ENCODE assay signal across 8 cellular contexts in the genomic region with DNA sequence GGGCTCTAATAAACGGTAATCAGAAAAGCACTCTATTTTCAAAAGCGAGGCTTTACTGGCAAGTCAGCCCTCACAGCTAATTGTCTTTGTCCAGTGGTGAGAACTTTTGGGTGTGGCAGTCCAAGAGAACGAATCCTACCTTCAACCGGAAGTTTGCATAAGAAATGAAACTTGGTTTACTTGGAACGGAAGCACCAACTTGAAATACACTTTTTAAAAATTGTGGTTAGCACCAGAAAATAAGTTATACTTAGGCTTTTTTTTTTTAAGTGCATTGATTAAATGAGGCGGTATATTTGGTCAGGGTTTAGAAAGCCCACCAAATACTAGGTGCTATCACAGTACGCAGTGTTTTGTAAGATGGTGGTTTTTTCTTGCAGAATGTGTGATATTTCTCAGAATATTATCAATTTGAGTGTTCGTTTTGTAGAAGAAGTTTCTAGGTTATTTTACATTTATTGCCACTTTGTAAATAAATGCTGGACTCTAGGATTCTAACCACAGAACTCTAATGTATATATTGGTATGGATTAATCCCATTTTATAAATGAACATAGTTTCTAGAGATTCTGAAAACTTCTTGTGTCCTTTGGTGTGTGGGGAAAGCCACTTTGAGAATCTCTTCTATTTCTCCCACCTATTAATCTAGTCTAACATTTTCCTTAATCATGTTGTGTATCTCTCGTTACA. TPM values are rescaled to one million over a fixed set of nuclear protein-coding genes. Genes with fewer than 3 reads are reported as not detected.
DNase-seq lines count a peak whose midpoint lies in the region; FAIRE-seq and TF ChIP-seq lines count a peak whose summit lies in the region.

No MANE protein-coding gene starts in this region.

- FAIRE-seq in GM18507 (lab: Jason Lieb, UNC), result peak; percentile 73
- peak; percentile 35 for FAIRE-seq in RCC 7860 (lab: Jason Lieb, UNC)

- DNase-seq in A673 (ENCODE audit: low spot score) (peak; percentile 57), GM18507 (ENCODE audit: extremely low spot score, insufficient read length, low read depth) (no peak), RCC 7860 (ENCODE audit: low spot score) (peak; percentile 46), coronary artery (ENCODE audit: low spot score) (no peak), retina (no peak), NCI-H2029 (lab: John Stamatoyannopoulos, UW) (no peak), NCI-H2107 treated with DMSO at 0.1 percent for 48 hours (lab: John Stamatoyannopoulos, UW; ENCODE audit: unreplicated experiment) (no peak)

- H3K4me1 ChIP-seq in A673 (ENCODE audit: insufficient read depth, low read length, poor library complexity, severe bottlenecking) (peaks cover 40% of the 10 kb centered on the region), muscle layer of colon (ENCODE audit: insufficient read depth, low read length) (peaks cover 37% of the 10 kb centered on the region)

- H3K27me3 ChIP-seq in A673 (replicated peaks; ENCODE audit: insufficient read depth, low read depth, low read length, poor library complexity) (no peaks in the 10 kb centered on the region), muscle layer of colon (ENCODE audit: control insufficient read depth in 1 of 2, insufficient read depth in 2 of 2, low read length in 2 of 2) (no peaks in the 10 kb centered on the region)

- CTCF ChIA-PET in A673 (lab: Charles Lee), result no interaction called here

- intact Hi-C loops in A673 (cut with micrococcal nuclease; ENCODE audit: unreplicated experiment), result loop anchor here (5.0 to 10.0 kb wide), 3 partner anchors 97 to 474 kb away; partner anchors contain the start of gene LPIN2

- H3K27ac ChIP-seq in A673 (ENCODE audit: low read depth, low read length, poor library complexity, severe bottlenecking), result peak overlapping the region; percentile 96
- H3K27ac ChIP-seq in coronary artery, result peak overlapping the region; percentile 96 to 100
- H3K27ac ChIP-seq in muscle layer of colon (ENCODE audit: low read depth, low read length), result peak overlapping the region; percentile 90

- H3K9me3 ChIP-seq in A673 (ENCODE audit: low read depth, low read length, poor library complexity, severe bottlenecking) (no peaks in the 10 kb centered on the region), muscle layer of colon (ENCODE audit: low read length) (no peaks in the 10 kb centered on the region)

- POLR2A ChIA-PET in A673 (lab: Charles Lee; ENCODE audit: low non-redundant PET), result no interaction called here

- H3K36me3 ChIP-seq in A673 (ENCODE audit: insufficient read depth, low read length, poor library complexity, severe bottlenecking), result peaks cover 27% of the 10 kb centered on the region
- H3K36me3 ChIP-seq in muscle layer of colon (ENCODE audit: insufficient read depth, low read length), result peaks cover 13% of the 10 kb centered on the region

- H3K4me3 ChIP-seq in A673 (ENCODE audit: low read depth, low read length, poor library complexity, severe bottlenecking), result peak overlapping the region; percentile 75
- H3K4me3 ChIP-seq in coronary artery, result peak overlapping the region; percentile 96
- H3K4me3 ChIP-seq in muscle layer of colon (ENCODE audit: low read depth in 1 of 2, low read length in 2 of 2), result peak overlapping the region; percentile 2 to 90

- peak overlapping the region; percentile 41 for H3K9ac ChIP-seq in muscle layer of colon (ENCODE audit: low read length)

- TF ChIP-seq CTCF in A673 (conservative IDR thresholded peaks at IDR 0.05; ENCODE audit: low read depth, low read length) (no peak), coronary artery (IDR thresholded peaks at IDR 0.05) (no peak)

- BruUV-seq in A673 (replicated peaks; lab: Mats Ljungman, UMichigan), result TSS peak; percentile 67

RNA-seq across cellular contexts. Expression of gene MYL12A, which starts 1.2 kb away (rescaled TPM):
- 298 and 357 TPM in 2 replicates for total RNA-seq in A673 (2021)

RNA-seq across cellular contexts. Expression of gene MYL12B, which starts 13.1 kb away (rescaled TPM):
- total RNA-seq in A673 (2021), result 303 and 389 TPM in 2 replicates

RNA-seq across cellular contexts. Expression of gene MYOM1, which starts 29.0 kb away (rescaled TPM):
- 0.37 and 0.46 TPM in 2 replicates for total RNA-seq in A673 (2021)

Comparison
In these comparisons a context has a peak if more than half of its experiments do, and no peak if none do; other contexts are left out.
1. DNase-seq: peak in A673 (single experiment) and RCC 7860 (single experiment); none in GM18507 (single experiment), coronary artery (single experiment), retina (single experiment), NCI-H2029 (single experiment) and NCI-H2107 treated with DMSO at 0.1 percent for 48 hours (single experiment).
2. H3K4me3 ChIP-seq: peak in every context shown above with its lines; median percentile 96 in coronary artery; 75 in A673; 46 in muscle layer of colon.
3. Peak in every context shown above with its lines, with median percentiles within 50 percentile points of each other: H3K27ac ChIP-seq.